ENCODE assay signal across 8 cellular contexts in genomic region chr7:22452142-22452763, GRCh38. TPM values are rescaled to one million over a fixed set of nuclear protein-coding genes. Genes with fewer than 3 reads are reported as not detected.
DNase-seq lines count a peak whose midpoint lies in the region; ATAC-seq and TF ChIP-seq lines count a peak whose summit lies in the region.

No MANE protein-coding gene starts in this region.

- no peaks in the 10 kb centered on the region for H3K36me3 Mint-ChIP-seq in brain

- peak overlapping the region in 2 of 5 experiments; percentile 4 to 17 for H3K27ac Mint-ChIP-seq in brain

- H3K9me3 Mint-ChIP-seq in brain, result peaks cover 0 to 5% (median 0%) of the 10 kb centered on the region in 5 experiments

- no peaks in the 10 kb centered on the region for H3K36me3 ChIP-seq in ES-I3 (ENCODE audit: insufficient read depth, low read length)

- peaks cover 6% of the 10 kb centered on the region; the same call in 1 of the 2 replicates for H3K4me1 ChIP-seq in ES-I3 (ENCODE audit: insufficient read depth, low read length)

- TF ChIP-seq CTCF in LNCaP clone FGC (IDR thresholded peaks at IDR 0.05; ENCODE audit: control insufficient read depth, extremely low read depth, insufficient read depth) (peak; percentile 64), brain (conservative IDR thresholded peaks at IDR 0.05) (peak; percentile 59 to 80)

- ATAC-seq in HG02938 (IDR thresholded peaks at IDR 0.05; ENCODE audit: unreplicated experiment) (no peak), HG03280 (IDR thresholded peaks at IDR 0.05; ENCODE audit: unreplicated experiment) (no peak), GM19328 (IDR thresholded peaks at IDR 0.05; ENCODE audit: unreplicated experiment) (no peak)

- peak overlapping the region; percentile 35; the same call in 1 of the 2 replicates for H3K9ac ChIP-seq in ES-I3 (ENCODE audit: low read depth, low read length)

- peaks cover 18% of the 10 kb centered on the region for H3K4me1 Mint-ChIP-seq in brain

- no peaks in the 10 kb centered on the region for H3K9me3 ChIP-seq in ES-I3 (ENCODE audit: control insufficient read depth, insufficient read depth, low read length)

- DNase-seq in LNCaP clone FGC (ENCODE audit: low read depth) (no peak), iPS-NIHi7 (ENCODE audit: extremely low spot score) (peak; percentile 91)
- peak; percentile 25 for DNase-seq in stimulated activated CD4-positive, alpha-beta T cell treated with anti-CD3 and anti-CD28 coated beads, Interleukin-12 subunit alpha, Interleukin-12 subunit beta, amount 100 ng/mL, for 4 hours

- peak overlapping the region; percentile 25 for H3K4me3 ChIP-seq in LNCaP clone FGC (ENCODE audit: low read depth, low read length)

- H3K27me3 Mint-ChIP-seq in brain, result peaks cover 10% of the 10 kb centered on the region

- H3K4me3 Mint-ChIP-seq in brain, result peak overlapping the region; percentile 26 to 75 (median 74)

RNA-seq across cellular contexts. Expression of gene STEAP1B, which starts 47.7 kb away (rescaled TPM):
- polyA plus RNA-seq in brain (ENCODE audit: insufficient read depth, low read depth, low replicate concordance), result 2.9 TPM
